ENCODE assay signal across 8 cellular contexts in the genomic region with DNA sequence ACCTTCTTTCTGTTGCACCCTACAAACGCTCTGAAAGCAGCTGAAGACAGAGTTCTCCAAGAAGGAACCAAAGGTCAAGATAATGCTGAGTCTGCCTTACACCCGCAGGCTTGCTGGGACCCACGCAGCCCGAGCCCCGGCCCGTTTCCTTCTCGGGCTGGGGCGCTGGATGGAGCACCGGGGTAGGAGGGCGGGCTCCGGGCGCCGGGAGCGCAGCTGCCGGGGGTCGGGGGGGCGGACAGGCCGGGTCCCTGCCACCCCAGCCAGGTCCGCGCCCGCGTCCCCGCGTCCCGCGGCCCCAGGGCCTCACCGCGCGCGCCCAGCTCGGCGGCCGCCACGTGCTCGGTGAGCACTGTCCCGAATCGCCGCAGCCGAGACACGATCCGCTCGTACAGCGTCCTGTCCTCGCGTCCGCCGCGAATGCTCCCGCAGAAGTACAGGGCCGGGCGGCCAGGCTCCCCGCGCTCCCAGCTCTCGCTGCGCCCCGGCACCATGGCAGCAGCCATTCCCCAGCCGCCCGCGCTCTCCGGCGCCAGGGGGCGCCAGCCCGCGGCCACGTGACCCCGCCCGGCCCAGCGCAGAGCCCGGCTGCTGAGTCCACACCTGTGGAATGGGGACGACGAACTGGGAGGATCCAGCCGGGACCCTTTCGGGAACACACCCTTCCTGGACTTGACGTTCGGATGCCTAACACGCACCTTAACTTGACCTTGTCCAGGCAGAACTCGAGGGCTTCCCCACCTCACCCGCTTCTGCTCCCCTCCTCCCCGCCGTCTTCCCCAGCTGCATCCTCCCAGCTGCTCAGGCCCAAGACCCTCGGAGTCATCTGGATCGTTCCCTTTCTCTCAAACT.
A peak's percentile ranks its signal among the peaks of the same experiment; 100 is the strongest.
DNase-seq lines count a peak whose midpoint lies in the region; ATAC-seq lines count a peak whose summit lies in the region.

A gene with protein sequence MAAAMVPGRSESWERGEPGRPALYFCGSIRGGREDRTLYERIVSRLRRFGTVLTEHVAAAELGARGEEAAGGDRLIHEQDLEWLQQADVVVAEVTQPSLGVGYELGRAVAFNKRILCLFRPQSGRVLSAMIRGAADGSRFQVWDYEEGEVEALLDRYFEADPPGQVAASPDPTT (minus strand): TSS at position 531 of the 852 bp plus-strand sequence. CDS start 25 bp downstream, at position 506.

- DNase-seq in AG20443 (ENCODE audit: low spot score) (peak; percentile 95), NOMO-1 treated with DMSO at 0.1 percent for 48 hours (lab: John Stamatoyannopoulos, UW; ENCODE audit: unreplicated experiment) (peak; percentile 36), epidermal melanocyte (ENCODE audit: insufficient read length, low spot score) (peak; percentile 61), midbrain (lab: John Stamatoyannopoulos, UW) (peak; percentile 62)
- peak; percentile 83 for DNase-seq in activated CD8-positive, alpha-beta memory T cell treated with anti-CD3 and anti-CD28 coated beads, Interleukin-2, amount 50 U/mL, for 4 hours
- peak; percentile 65 to 66 for DNase-seq in stimulated activated CD8-positive, alpha-beta memory T cell treated with anti-CD3 and anti-CD28 coated beads, Interleukin-2, amount 100 ng/mL, for 1 hour (ENCODE audit: low read depth in 2 of 2)

- ATAC-seq in GM18868 (IDR thresholded peaks at IDR 0.05; ENCODE audit: unreplicated experiment) = peak; percentile 67
- ATAC-seq in HG03159 (IDR thresholded peaks at IDR 0.05; ENCODE audit: unreplicated experiment) = peak; percentile 77

Comparison
In these comparisons a context has a peak if more than half of its experiments do, and no peak if none do; other contexts are left out.
1. Peak in every context shown above with its lines: DNase-seq and ATAC-seq.
2. DNase-seq: peak in every context shown above with its lines; median percentile 95 in AG20443; 83 in activated CD8-positive, alpha-beta memory T cell treated with anti-CD3 and anti-CD28 coated beads, Interleukin-2, amount 50 U/mL, for 4 hours; 66 in stimulated activated CD8-positive, alpha-beta memory T cell treated with anti-CD3 and anti-CD28 coated beads, Interleukin-2, amount 100 ng/mL, for 1 hour; 62 in midbrain; 61 in epidermal melanocyte; 36 in NOMO-1 treated with DMSO at 0.1 percent for 48 hours.